In the genomic region with DNA sequence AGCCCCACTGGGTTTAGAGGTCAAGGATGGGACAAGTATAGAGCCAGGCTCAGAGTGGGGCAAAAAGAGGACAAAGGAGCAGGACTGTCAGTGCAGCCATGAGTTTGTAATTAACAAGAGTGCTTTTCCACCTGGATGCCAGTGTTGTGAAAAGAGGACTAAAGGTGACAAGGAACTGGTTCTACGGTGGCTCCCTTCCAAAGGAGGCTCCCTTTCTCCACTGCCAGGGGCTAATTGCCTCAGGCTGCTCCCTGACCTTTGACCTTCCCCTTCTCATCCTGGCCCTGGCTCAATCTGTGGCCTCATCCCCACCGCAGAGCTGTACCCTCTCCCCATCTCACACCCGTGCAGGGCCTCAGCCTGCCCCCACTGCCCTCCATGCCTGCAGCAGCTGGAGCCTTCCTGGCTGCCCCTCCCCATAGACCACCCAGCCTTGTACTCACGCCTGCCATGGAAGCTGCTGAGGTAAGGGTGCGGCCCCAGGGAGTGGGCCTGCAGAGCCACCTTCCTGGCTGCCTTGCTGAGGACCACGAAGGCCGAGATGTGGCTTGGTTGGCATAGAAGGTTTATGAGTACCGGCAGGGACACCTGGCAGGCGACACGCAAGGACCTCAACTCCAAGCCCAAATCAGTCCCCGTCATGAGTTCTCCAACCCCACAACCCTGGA, we compare ENCODE assay signal across 1 cellular context.
TF ChIP-seq lines count a peak whose summit lies in the region.

No MANE protein-coding gene starts in this region.

TF ChIP-seq in H1, 55 proteins besides CTCF, POLR2A, EP300 and RAD21:
- TF ChIP-seq ASH2L (IDR thresholded peaks at IDR 0.05; ENCODE audit: low read length) (no peak), TCF12 (IDR thresholded peaks at IDR 0.05; ENCODE audit: low read depth, low read length) (no peak), PHF8 (conservative IDR thresholded peaks at IDR 0.05; ENCODE audit: low read depth, low read length) (no peak), SP2 (IDR thresholded peaks at IDR 0.05; ENCODE audit: low read length) (no peak), KDM5A (IDR thresholded peaks at IDR 0.05; ENCODE audit: low read length) (no peak), BRCA1 (IDR thresholded peaks at IDR 0.05; ENCODE audit: low read depth, low read length) (no peak), ZNF274 (IDR thresholded peaks at IDR 0.05; ENCODE audit: borderline replicate concordance, extremely low read depth, low read length) (no peak), EZH2 (IDR thresholded peaks at IDR 0.05; ENCODE audit: low read depth, low read length, severe bottlenecking) (no peak), CHD1 (IDR thresholded peaks at IDR 0.05; ENCODE audit: low read depth, low read length) (no peak), SIN3A (conservative IDR thresholded peaks at IDR 0.05 in 1 of 2, IDR thresholded peaks at IDR 0.05 in 1 of 2; ENCODE audit: low read depth in 1 of 2, low read length in 2 of 2) (no peak), SIRT6 (IDR thresholded peaks at IDR 0.05; ENCODE audit: low read length) (no peak)
